In genomic region chr16:30929167-30929566, GRCh38 we compare ENCODE assay signal across 23 cellular contexts. TPM values are rescaled to one million over a fixed set of nuclear protein-coding genes. Genes with fewer than 3 reads are reported as not detected.
"Had no signal": no experiment of that assay in that cellular context is flagged by ENCODE, and none has a peak within 500 bp of the region (broad histone marks: within the 10 kb centered on the region; RNA-seq: fewer than 3 reads in every experiment).

No MANE protein-coding gene starts in this region.

- H2AFZ ChIP-seq: hepatocyte had no signal

- H3K4me1 ChIP-seq: colonic mucosa, foreskin keratinocyte had no signal

- H3K4me3 ChIP-seq: colonic mucosa, hepatocyte, mucosa of descending colon, sigmoid colon, skin epidermis, stomach, thoracic aorta, transverse colon had no signal

- DNase-seq: colonic mucosa; effector CD4-positive, alpha-beta T cell; erythroblast; foreskin keratinocyte; head of caudate nucleus; kidney glomerular epithelial cell; mammary epithelial cell; mucosa of descending colon; naive thymus-derived CD8-positive, alpha-beta T cell; posterior cingulate gyrus; sigmoid colon; stimulated activated CD4-positive, alpha-beta T cell treated with anti-CD3 and anti-CD28 coated beads, Interleukin-2, amount 100 ng/mL, for 24 hours; stimulated activated CD4-positive, alpha-beta T cell treated with anti-CD3 and anti-CD28 coated beads, Interleukin-4, amount 100 ng/mL, for 4 hours; stimulated activated naive CD4-positive, alpha-beta T cell; stomach; transverse colon had no signal

- H3K27ac ChIP-seq: colonic mucosa, foreskin keratinocyte, hepatocyte, neutrophil, sigmoid colon, stomach, thoracic aorta, transverse colon had no signal

- H3K9me3 ChIP-seq: colonic mucosa, mucosa of descending colon, neutrophil, sigmoid colon, stomach, thoracic aorta, transverse colon had no signal

- H3K27me3 ChIP-seq: colonic mucosa, foreskin keratinocyte, hepatocyte, neutrophil, sigmoid colon, stomach, transverse colon had no signal

- ATAC-seq: left lobe of liver; mucosa of descending colon; naive thymus-derived CD8-positive, alpha-beta T cell had no signal

- FAIRE-seq: endothelial cell of umbilical vein had no signal

- H3K4me2 ChIP-seq: hepatocyte had no signal

- H3K36me3 ChIP-seq: colonic mucosa had no signal

RNA-seq across cellular contexts. Expression of gene CTF1, which starts 32.8 kb away (rescaled TPM):
- polyA plus RNA-seq: neural cell had no signal
